Comparison of ENCODE assay signal across 1 cellular context in the genomic region with DNA sequence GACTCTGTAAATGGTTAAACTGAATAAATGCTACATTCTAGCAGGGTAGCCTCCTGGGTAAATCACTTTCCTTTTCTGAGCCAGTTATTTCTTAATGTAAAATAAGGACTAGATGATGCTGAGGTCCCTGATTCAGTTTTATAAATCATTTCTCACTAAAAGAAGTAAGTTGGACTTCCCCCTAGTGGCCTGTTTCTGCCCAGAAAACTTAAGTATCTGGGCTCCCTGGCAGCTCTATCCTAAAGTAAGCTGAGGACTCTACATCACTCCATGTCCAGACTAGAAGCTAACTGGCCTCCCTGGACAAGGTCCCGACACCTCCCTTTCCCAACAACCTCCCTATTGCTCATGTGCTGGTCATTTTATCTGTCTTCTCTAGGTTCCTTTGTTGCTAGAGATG.
TF ChIP-seq lines count a peak whose summit lies in the region.

No MANE protein-coding gene starts in this region.

TF ChIP-seq in WTC11, 78 proteins besides CTCF, POLR2A, EP300 and RAD21 (continued from another document):
- TF ChIP-seq, protein P1, sequence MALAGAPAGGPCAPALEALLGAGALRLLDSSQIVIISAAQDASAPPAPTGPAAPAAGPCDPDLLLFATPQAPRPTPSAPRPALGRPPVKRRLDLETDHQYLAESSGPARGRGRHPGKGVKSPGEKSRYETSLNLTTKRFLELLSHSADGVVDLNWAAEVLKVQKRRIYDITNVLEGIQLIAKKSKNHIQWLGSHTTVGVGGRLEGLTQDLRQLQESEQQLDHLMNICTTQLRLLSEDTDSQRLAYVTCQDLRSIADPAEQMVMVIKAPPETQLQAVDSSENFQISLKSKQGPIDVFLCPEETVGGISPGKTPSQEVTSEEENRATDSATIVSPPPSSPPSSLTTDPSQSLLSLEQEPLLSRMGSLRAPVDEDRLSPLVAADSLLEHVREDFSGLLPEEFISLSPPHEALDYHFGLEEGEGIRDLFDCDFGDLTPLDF (CRISPR knock-in tag; IDR thresholded peaks at IDR 0.05), result no peak
- TF ChIP-seq SMAD4 (CRISPR knock-in tag; IDR thresholded peaks at IDR 0.05), result no peak
- TF ChIP-seq, protein P2, sequence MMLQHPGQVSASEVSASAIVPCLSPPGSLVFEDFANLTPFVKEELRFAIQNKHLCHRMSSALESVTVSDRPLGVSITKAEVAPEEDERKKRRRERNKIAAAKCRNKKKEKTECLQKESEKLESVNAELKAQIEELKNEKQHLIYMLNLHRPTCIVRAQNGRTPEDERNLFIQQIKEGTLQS (CRISPR knock-in tag; conservative IDR thresholded peaks at IDR 0.05), result no peak
- TF ChIP-seq SOX15 (CRISPR knock-in tag; IDR thresholded peaks at IDR 0.05), result no peak
